15 cellular contexts compared by ENCODE assay signal in genomic region chr2:42808301-42808700, GRCh38. TPM values are rescaled to one million over a fixed set of nuclear protein-coding genes. Genes with fewer than 3 reads are reported as not detected.
A peak's percentile ranks its signal among the peaks of the same experiment; 100 is the strongest.
DNase-seq lines count a peak whose midpoint lies in the region; ATAC-seq and TF ChIP-seq lines count a peak whose summit lies in the region.
"Had no signal": no experiment of that assay in that cellular context is flagged by ENCODE, and none has a peak within 500 bp of the region (broad histone marks: within the 10 kb centered on the region; RNA-seq: fewer than 3 reads in every experiment).

No MANE protein-coding gene starts in this region.

- no peak for TF ChIP-seq POLR2A in adrenal gland (IDR thresholded peaks at IDR 0.05)

- H3K27me3 Mint-ChIP-seq in MCF 10A (ENCODE audit: insufficient read depth, unreplicated experiment) (no peaks in the 10 kb centered on the region), naive B cell (no peaks in the 10 kb centered on the region)
- peaks cover 29% of the 10 kb centered on the region for H3K27me3 Mint-ChIP-seq in activated T-helper 1 cell treated with anti-CD3 and anti-CD28 coated beads, Interleukin-12 subunit alpha, Interleukin-12 subunit beta, Interleukin-2, Interleukin-4 antibody, amounts not matched to agents 30 ng/mL and 10 ng/mL and 1 ng/mL, durations not matched to agents 14 hours and 24 hours and 36 hours (ENCODE audit: insufficient read depth)

- no peak overlapping the region for H3K4me2 ChIP-seq in mammary epithelial cell (ENCODE audit: insufficient read depth, low read depth, low read length)

- H3K9me3 Mint-ChIP-seq in MCF 10A (ENCODE audit: unreplicated experiment) = no peaks in the 10 kb centered on the region
- H3K9me3 Mint-ChIP-seq in activated T-helper 1 cell treated with anti-CD3 and anti-CD28 coated beads, Interleukin-12 subunit alpha, Interleukin-12 subunit beta, Interleukin-2, Interleukin-4 antibody, amounts not matched to agents 30 ng/mL and 10 ng/mL and 1 ng/mL, durations not matched to agents 14 hours and 24 hours and 36 hours = no peaks in the 10 kb centered on the region
- H3K9me3 Mint-ChIP-seq in naive B cell = peaks cover 0 to 1% (median 0%) of the 10 kb centered on the region in 7 donors
- H3K9me3 Mint-ChIP-seq: activated naive CD4-positive, alpha-beta T cell treated with anti-CD3 and anti-CD28 coated beads, Interleukin-2, amount 50 U/mL, for 72 hours had no signal

- no peak for TF ChIP-seq CTCF in MCF 10A (IDR thresholded peaks at IDR 0.05; ENCODE audit: unreplicated experiment)
- no peak for TF ChIP-seq CTCF in mammary epithelial cell (conservative IDR thresholded peaks at IDR 0.05 in 1 of 2, IDR thresholded peaks at IDR 0.05 in 1 of 2; ENCODE audit: extremely low read depth in 1 of 2, insufficient read depth in 1 of 2, low read depth in 1 of 2, low read length in 2 of 2)
- no peak for TF ChIP-seq CTCF in adrenal gland (IDR thresholded peaks at IDR 0.05)

- dilution Hi-C loops in mammary epithelial cell (cut with HindIII; ENCODE audit: low sequenced_read_pairs) = no loop called here

- H3K4me3 Mint-ChIP-seq in MCF 10A (ENCODE audit: unreplicated experiment) = peak overlapping the region; percentile 16
- peak overlapping the region; percentile 57 for H3K4me3 Mint-ChIP-seq in activated T-helper 1 cell treated with anti-CD3 and anti-CD28 coated beads, Interleukin-12 subunit alpha, Interleukin-12 subunit beta, Interleukin-2, Interleukin-4 antibody, amounts not matched to agents 30 ng/mL and 10 ng/mL and 1 ng/mL, durations not matched to agents 14 hours and 24 hours and 36 hours
- peak overlapping the region in 7 of 8 donors; percentile 9 to 99 (median 76) for H3K4me3 Mint-ChIP-seq in naive B cell

- no peak overlapping the region for H3K4me3 ChIP-seq in mammary epithelial cell (replicated peaks in 1 of 3; ENCODE audit: insufficient read depth in 1 of 3, low read depth in 2 of 3, low read length in 3 of 3)
- H3K4me3 ChIP-seq in adrenal gland = no peak overlapping the region
- H3K4me3 ChIP-seq: sigmoid colon had no signal

- no peaks in the 10 kb centered on the region for H4K20me1 ChIP-seq in mammary epithelial cell (ENCODE audit: insufficient read depth, low read length)

- H3K36me3 Mint-ChIP-seq in MCF 10A (ENCODE audit: insufficient read depth, unreplicated experiment) (peaks cover 14% of the 10 kb centered on the region), naive B cell (no peaks in the 10 kb centered on the region)
- H3K36me3 Mint-ChIP-seq in activated T-helper 1 cell treated with anti-CD3 and anti-CD28 coated beads, Interleukin-12 subunit alpha, Interleukin-12 subunit beta, Interleukin-2, Interleukin-4 antibody, amounts not matched to agents 30 ng/mL and 10 ng/mL and 1 ng/mL, durations not matched to agents 14 hours and 24 hours and 36 hours (ENCODE audit: low read depth) = no peaks in the 10 kb centered on the region

- no peak overlapping the region for H2AFZ ChIP-seq in mammary epithelial cell (ENCODE audit: low read depth, low read length)

- no peak for DNase-seq in MCF 10A (ENCODE audit: unreplicated experiment)
- no peak for DNase-seq in mammary epithelial cell
- DNase-seq in activated T-helper 1 cell treated with anti-CD3 and anti-CD28 coated beads, Interleukin-12 subunit alpha, Interleukin-12 subunit beta, Interleukin-2, Interleukin-4 antibody, amounts not matched to agents 30 ng/mL and 10 ng/mL and 1 ng/mL, durations not matched to agents 14 hours and 24 hours and 36 hours (ENCODE audit: low spot score) = no peak
- DNase-seq in naive B cell = no peak
- DNase-seq in posterior vena cava (ENCODE audit: low spot score) = no peak
- no peak for DNase-seq in NK-92 treated with Interleukin-12 subunit alpha and Interleukin-12 subunit beta, amount 100 ng/mL, for 24 hours (lab: John Stamatoyannopoulos, UW)
- DNase-seq in adrenal gland = no peak
- DNase-seq: effector memory CD4-positive, alpha-beta T cell; foreskin melanocyte; GDM1; islet precursor cell had no signal

- H3K4me1 ChIP-seq in mammary epithelial cell (ENCODE audit: insufficient read depth, low read length) = peaks cover 16% of the 10 kb centered on the region
- H3K4me1 ChIP-seq in adrenal gland (replicated peaks in 1 of 2) = peaks cover 10 to 13% of the 10 kb centered on the region in 2 donors

- H3K27ac ChIP-seq in mammary epithelial cell (ENCODE audit: insufficient read depth, low read depth, low read length) = no peak overlapping the region
- H3K27ac ChIP-seq in adrenal gland = peak overlapping the region in 1 of 5 donors; percentile 100

- no peaks in the 10 kb centered on the region for H3K9me3 ChIP-seq in mammary epithelial cell (replicated peaks; ENCODE audit: insufficient read depth, low read length)
- no peaks in the 10 kb centered on the region for H3K9me3 ChIP-seq in adrenal gland (replicated peaks in 1 of 3)
- H3K9me3 ChIP-seq: sigmoid colon had no signal

- WGBS in mammary epithelial cell (ENCODE audit: low coverage, missing lambda C conversion rate) = 98% methylated on average over 5 of the region's 5 CpGs
- WGBS in adrenal gland, 4 donors = 89 to 98% (median 94%) methylated on average over 5 of the region's 5 CpGs

- no peak overlapping the region for H3K27ac Mint-ChIP-seq in MCF 10A (ENCODE audit: low read depth, unreplicated experiment)
- H3K27ac Mint-ChIP-seq in activated T-helper 1 cell treated with anti-CD3 and anti-CD28 coated beads, Interleukin-12 subunit alpha, Interleukin-12 subunit beta, Interleukin-2, Interleukin-4 antibody, amounts not matched to agents 30 ng/mL and 10 ng/mL and 1 ng/mL, durations not matched to agents 14 hours and 24 hours and 36 hours = peak overlapping the region; percentile 58
- H3K27ac Mint-ChIP-seq in naive B cell = peak overlapping the region in 2 of 6 donors; percentile 85 to 92

- H3K4me1 Mint-ChIP-seq in MCF 10A (ENCODE audit: insufficient read depth, unreplicated experiment) (peaks cover 13% of the 10 kb centered on the region), naive B cell (peaks cover 13 to 17% (median 16%) of the 10 kb centered on the region in 3 donors)
- peaks cover 20% of the 10 kb centered on the region for H3K4me1 Mint-ChIP-seq in activated T-helper 1 cell treated with anti-CD3 and anti-CD28 coated beads, Interleukin-12 subunit alpha, Interleukin-12 subunit beta, Interleukin-2, Interleukin-4 antibody, amounts not matched to agents 30 ng/mL and 10 ng/mL and 1 ng/mL, durations not matched to agents 14 hours and 24 hours and 36 hours (ENCODE audit: low read depth)

- H3K79me2 ChIP-seq in mammary epithelial cell (ENCODE audit: insufficient read depth, low read length) = no peaks in the 10 kb centered on the region

- H3K9ac ChIP-seq in mammary epithelial cell (ENCODE audit: insufficient read depth, low read length) = no peak overlapping the region

- CTCF ChIA-PET in MCF 10A (lab: Yijun Ruan, JAX) (interaction anchor here (1.6 kb wide), 1 partner anchor 8 kb away, joined by 5 read pairs; no protein-coding TSS in a partner anchor), mammary epithelial cell (lab: Charles Lee; ENCODE audit: low non-redundant PET) (no interaction called here)

- no peak for ATAC-seq in naive B cell (ENCODE audit: low read depth in 2 of 2)
- ATAC-seq: activated naive CD4-positive, alpha-beta T cell treated with anti-CD3 and anti-CD28 coated beads, Interleukin-2, amount 50 U/mL, for 72 hours; esophagus mucosa; Right ventricle myocardium inferior had no signal

- POLR2A ChIA-PET in MCF 10A (lab: Yijun Ruan, JAX) = interaction anchor here (3.5 kb wide), 1 partner anchor 12 kb away, joined by 14 read pairs; no protein-coding TSS in a partner anchor

- in situ Hi-C loops in mammary epithelial cell (cut with MboI; ENCODE audit: low sequenced_read_pairs in 2 of 2) = no loop called here

- H3K27me3 ChIP-seq in mammary epithelial cell (ENCODE audit: insufficient read depth, low read length) (no peaks in the 10 kb centered on the region), adrenal gland (no peaks in the 10 kb centered on the region)
- H3K27me3 ChIP-seq: sigmoid colon had no signal

- H3K36me3 ChIP-seq in mammary epithelial cell (ENCODE audit: insufficient read depth, low read length) = no peaks in the 10 kb centered on the region
- H3K36me3 ChIP-seq in adrenal gland (replicated peaks in 1 of 2) = no peaks in the 10 kb centered on the region
- H3K36me3 ChIP-seq: sigmoid colon had no signal

- intact Hi-C loops in MCF 10A (cut with micrococcal nuclease) (no loop called here), mammary epithelial cell (cut with micrococcal nuclease) (no loop called here), posterior vena cava (cut with DNase I) (no loop called here), adrenal gland (cut with DNase I) (no loop called here)
- intact Hi-C loops in activated T-helper 1 cell treated with anti-CD3 and anti-CD28 coated beads, Interleukin-12 subunit alpha, Interleukin-12 subunit beta, Interleukin-2, Interleukin-4 antibody, amounts not matched to agents 30 ng/mL and 10 ng/mL and 1 ng/mL, durations not matched to agents 14 hours and 24 hours and 36 hours (cut with micrococcal nuclease) = loop anchor here (5.0 kb wide), 1 partner anchor 706 kb away; no protein-coding TSS in a partner anchor

- no TSS peak for BruUV-seq in MCF 10A (replicated peaks; lab: Mats Ljungman, UMichigan)
- BruUV-seq in mammary epithelial cell (replicated peaks; lab: Mats Ljungman, UMichigan) = no TSS peak

RNA-seq across cellular contexts. Expression of gene HAAO, which starts 15.9 kb away (rescaled TPM):
- total RNA-seq in MCF 10A (2022) (not detected in 2 replicates), mammary epithelial cell (under 1 TPM in 1 of 2 donors, not detected in 1; 0.67 TPM), posterior vena cava (10 to 100 TPM in 1 of 2 donors, 1 to 10 TPM in 1; 5.1 to 15.0 TPM), adrenal gland (10 to 100 TPM in 6 of 8 donors, 1 to 10 TPM in 2; 3.1 to 30.1 (median 12.6) TPM)
- polyA plus RNA-seq in mammary epithelial cell (not detected), naive B cell (ENCODE audit: low read depth in 6 of 6) (1 to 10 TPM in 5 of 6 donors, not detected in 1; 3.0 to 6.7 (median 5.2) TPM), adrenal gland (10 to 100 TPM in 2 of 3 donors, 1 to 10 TPM in 1; 2.7 to 24.4 (median 20.8) TPM)
- polyA minus RNA-seq in mammary epithelial cell = not detected
- total RNA-seq in activated T-helper 1 cell treated with anti-CD3 and anti-CD28 coated beads, Interleukin-12 subunit alpha, Interleukin-12 subunit beta, Interleukin-2, Interleukin-4 antibody, amounts not matched to agents 30 ng/mL and 10 ng/mL and 1 ng/mL, durations not matched to agents 14 hours and 24 hours and 36 hours = 0.37 and 0.86 TPM in 2 replicates

RNA-seq across cellular contexts. Expression of gene OXER1, which starts 44.4 kb away (rescaled TPM):
- total RNA-seq in MCF 10A (2022) (not detected in 2 replicates), mammary epithelial cell (under 1 TPM in 1 of 2 donors, not detected in 1; 0.17 TPM), posterior vena cava (1 to 10 TPM in 1 of 2 donors, under 1 TPM in 1; 1.00 to 2.2 TPM), adrenal gland (1 to 10 TPM in 5 of 8 donors, under 1 TPM in 2, not detected in 1; 0.32 to 2.4 (median 1.5) TPM)
- polyA plus RNA-seq in mammary epithelial cell (not detected), naive B cell (ENCODE audit: low read depth in 6 of 6) (1 to 10 TPM in 2 of 6 donors, under 1 TPM in 3, not detected in 1; 0.52 to 1.8 (median 0.78) TPM), adrenal gland (10 to 100 TPM in 1 of 3 donors, 1 to 10 TPM in 1, under 1 TPM in 1; 0.16 to 11.2 (median 5.2) TPM)
- not detected for polyA minus RNA-seq in mammary epithelial cell
- total RNA-seq in activated T-helper 1 cell treated with anti-CD3 and anti-CD28 coated beads, Interleukin-12 subunit alpha, Interleukin-12 subunit beta, Interleukin-2, Interleukin-4 antibody, amounts not matched to agents 30 ng/mL and 10 ng/mL and 1 ng/mL, durations not matched to agents 14 hours and 24 hours and 36 hours = 0.12 and 0.21 TPM in 2 replicates

Comparison
In these comparisons a context has a peak if more than half of its experiments do, and no peak if none do; other contexts are left out.
1. H3K4me3 Mint-ChIP-seq: peak in every context shown above with its lines; median percentile 76 in naive B cell; 57 in activated T-helper 1 cell treated with anti-CD3 and anti-CD28 coated beads, Interleukin-12 subunit alpha, Interleukin-12 subunit beta, Interleukin-2, Interleukin-4 antibody, amounts not matched to agents 30 ng/mL and 10 ng/mL and 1 ng/mL, durations not matched to agents 14 hours and 24 hours and 36 hours; 16 in MCF 10A.